1 cellular context compared by ENCODE assay signal in the genomic region with DNA sequence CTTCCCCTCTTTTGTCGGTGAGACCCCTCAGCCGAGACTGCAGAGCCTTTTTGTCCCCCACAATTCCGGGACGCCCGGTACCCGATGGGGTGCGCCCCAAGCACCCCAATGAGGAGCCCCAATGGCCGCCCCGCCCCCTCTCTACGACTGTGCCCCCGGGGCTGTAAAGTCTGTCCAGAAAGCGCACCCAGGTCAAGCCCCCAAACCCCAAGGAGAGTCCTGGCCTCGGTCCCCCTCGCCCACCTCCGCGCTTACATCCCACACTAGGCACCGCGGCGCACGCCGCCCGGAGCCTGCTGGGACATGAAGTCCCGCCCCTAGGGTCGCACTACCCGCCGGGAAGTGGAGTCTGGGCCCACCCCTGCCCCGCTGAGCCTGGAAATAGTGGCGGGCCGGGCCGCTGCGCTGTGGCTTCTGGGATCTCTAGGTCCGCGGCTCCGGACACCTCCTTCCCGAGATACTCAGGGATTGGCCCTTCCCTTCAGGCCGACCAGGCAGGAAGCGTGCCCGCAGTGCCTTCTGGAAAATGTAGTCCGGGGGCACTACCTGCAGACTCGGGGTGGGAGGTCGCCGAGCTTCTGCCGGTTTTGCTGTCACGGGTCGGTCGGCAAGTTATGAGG.
A peak's percentile ranks its signal among the peaks of the same experiment; 100 is the strongest.
TF ChIP-seq lines count a peak whose summit lies in the region.

A gene (minus strand): TSS at position 281 of the 620 bp plus-strand sequence. CDS start 442 bp downstream, outside the sequence.

TF ChIP-seq in HepG2, 621 proteins besides CTCF, POLR2A, EP300 and RAD21 (continued from another document):
- TF ChIP-seq HMG20B (CRISPR knock-in tag; conservative IDR thresholded peaks at IDR 0.05) = no peak
- peak; percentile 79; the same call in 1 of the 2 replicates for TF ChIP-seq PCBP1 (IDR thresholded peaks at IDR 0.05; ENCODE audit: borderline replicate concordance, low read depth, low read length)
- no peak for TF ChIP-seq STAT5B (CRISPR knock-in tag; IDR thresholded peaks at IDR 0.05)
- TF ChIP-seq ZNF724P (CRISPR knock-in tag; IDR thresholded peaks at IDR 0.05; ENCODE audit: borderline replicate concordance) = no peak
- no peak for TF ChIP-seq ZNF10 (CRISPR knock-in tag; IDR thresholded peaks at IDR 0.05; ENCODE audit: borderline replicate concordance, low read depth)
- no peak for TF ChIP-seq TGIF2 (CRISPR knock-in tag; IDR thresholded peaks at IDR 0.05)
- peak; percentile 29; the same call in 1 of the 2 replicates for TF ChIP-seq ZFP36L1 (CRISPR knock-in tag; IDR thresholded peaks at IDR 0.05)
- no peak; the same call in 1 of the 2 replicates for TF ChIP-seq ZMAT3 (CRISPR knock-in tag; conservative IDR thresholded peaks at IDR 0.05)
- no peak for TF ChIP-seq ZNF670 (CRISPR knock-in tag; IDR thresholded peaks at IDR 0.05; ENCODE audit: borderline replicate concordance)
- TF ChIP-seq ZSCAN21 (CRISPR knock-in tag; IDR thresholded peaks at IDR 0.05; ENCODE audit: borderline replicate concordance) = no peak
- peak; percentile 87 for TF ChIP-seq HCFC1 (IDR thresholded peaks at IDR 0.05; ENCODE audit: low read depth, low read length)
- TF ChIP-seq, protein P1, sequence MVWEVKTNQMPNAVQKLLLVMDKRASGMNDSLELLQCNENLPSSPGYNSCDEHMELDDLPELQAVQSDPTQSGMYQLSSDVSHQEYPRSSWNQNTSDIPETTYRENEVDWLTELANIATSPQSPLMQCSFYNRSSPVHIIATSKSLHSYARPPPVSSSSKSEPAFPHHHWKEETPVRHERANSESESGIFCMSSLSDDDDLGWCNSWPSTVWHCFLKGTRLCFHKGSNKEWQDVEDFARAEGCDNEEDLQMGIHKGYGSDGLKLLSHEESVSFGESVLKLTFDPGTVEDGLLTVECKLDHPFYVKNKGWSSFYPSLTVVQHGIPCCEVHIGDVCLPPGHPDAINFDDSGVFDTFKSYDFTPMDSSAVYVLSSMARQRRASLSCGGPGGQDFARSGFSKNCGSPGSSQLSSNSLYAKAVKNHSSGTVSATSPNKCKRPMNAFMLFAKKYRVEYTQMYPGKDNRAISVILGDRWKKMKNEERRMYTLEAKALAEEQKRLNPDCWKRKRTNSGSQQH (CRISPR knock-in tag; IDR thresholded peaks at IDR 0.05; ENCODE audit: low read depth) = no peak
- TF ChIP-seq TBX3 (IDR thresholded peaks at IDR 0.05; ENCODE audit: borderline replicate concordance) = peak; percentile 19; the same call in 1 of the 2 replicates
- no peak for TF ChIP-seq JUND (CRISPR knock-in tag; IDR thresholded peaks at IDR 0.05)
- TF ChIP-seq ZNF282 (IDR thresholded peaks at IDR 0.05; ENCODE audit: partially characterized antibody) = no peak
- TF ChIP-seq ZSCAN31 (CRISPR knock-in tag; IDR thresholded peaks at IDR 0.05; ENCODE audit: low read depth) = 0 out of 2 replicates have a peak, but pooled peaks have one; percentile 54
- no peak for TF ChIP-seq ZNF234 (CRISPR knock-in tag; conservative IDR thresholded peaks at IDR 0.05)
- TF ChIP-seq ATF7-NPFF (CRISPR knock-in tag; IDR thresholded peaks at IDR 0.05; ENCODE audit: low read depth) = no peak
- TF ChIP-seq, protein P2, sequence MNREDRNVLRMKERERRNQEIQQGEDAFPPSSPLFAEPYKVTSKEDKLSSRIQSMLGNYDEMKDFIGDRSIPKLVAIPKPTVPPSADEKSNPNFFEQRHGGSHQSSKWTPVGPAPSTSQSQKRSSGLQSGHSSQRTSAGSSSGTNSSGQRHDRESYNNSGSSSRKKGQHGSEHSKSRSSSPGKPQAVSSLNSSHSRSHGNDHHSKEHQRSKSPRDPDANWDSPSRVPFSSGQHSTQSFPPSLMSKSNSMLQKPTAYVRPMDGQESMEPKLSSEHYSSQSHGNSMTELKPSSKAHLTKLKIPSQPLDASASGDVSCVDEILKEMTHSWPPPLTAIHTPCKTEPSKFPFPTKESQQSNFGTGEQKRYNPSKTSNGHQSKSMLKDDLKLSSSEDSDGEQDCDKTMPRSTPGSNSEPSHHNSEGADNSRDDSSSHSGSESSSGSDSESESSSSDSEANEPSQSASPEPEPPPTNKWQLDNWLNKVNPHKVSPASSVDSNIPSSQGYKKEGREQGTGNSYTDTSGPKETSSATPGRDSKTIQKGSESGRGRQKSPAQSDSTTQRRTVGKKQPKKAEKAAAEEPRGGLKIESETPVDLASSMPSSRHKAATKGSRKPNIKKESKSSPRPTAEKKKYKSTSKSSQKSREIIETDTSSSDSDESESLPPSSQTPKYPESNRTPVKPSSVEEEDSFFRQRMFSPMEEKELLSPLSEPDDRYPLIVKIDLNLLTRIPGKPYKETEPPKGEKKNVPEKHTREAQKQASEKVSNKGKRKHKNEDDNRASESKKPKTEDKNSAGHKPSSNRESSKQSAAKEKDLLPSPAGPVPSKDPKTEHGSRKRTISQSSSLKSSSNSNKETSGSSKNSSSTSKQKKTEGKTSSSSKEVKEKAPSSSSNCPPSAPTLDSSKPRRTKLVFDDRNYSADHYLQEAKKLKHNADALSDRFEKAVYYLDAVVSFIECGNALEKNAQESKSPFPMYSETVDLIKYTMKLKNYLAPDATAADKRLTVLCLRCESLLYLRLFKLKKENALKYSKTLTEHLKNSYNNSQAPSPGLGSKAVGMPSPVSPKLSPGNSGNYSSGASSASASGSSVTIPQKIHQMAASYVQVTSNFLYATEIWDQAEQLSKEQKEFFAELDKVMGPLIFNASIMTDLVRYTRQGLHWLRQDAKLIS (CRISPR knock-in tag; IDR thresholded peaks at IDR 0.05) = no peak
- TF ChIP-seq AGO2 (optimal IDR thresholded peaks at IDR 0.05; ENCODE audit: low read depth, low read length) = no peak
